In the genomic region with DNA sequence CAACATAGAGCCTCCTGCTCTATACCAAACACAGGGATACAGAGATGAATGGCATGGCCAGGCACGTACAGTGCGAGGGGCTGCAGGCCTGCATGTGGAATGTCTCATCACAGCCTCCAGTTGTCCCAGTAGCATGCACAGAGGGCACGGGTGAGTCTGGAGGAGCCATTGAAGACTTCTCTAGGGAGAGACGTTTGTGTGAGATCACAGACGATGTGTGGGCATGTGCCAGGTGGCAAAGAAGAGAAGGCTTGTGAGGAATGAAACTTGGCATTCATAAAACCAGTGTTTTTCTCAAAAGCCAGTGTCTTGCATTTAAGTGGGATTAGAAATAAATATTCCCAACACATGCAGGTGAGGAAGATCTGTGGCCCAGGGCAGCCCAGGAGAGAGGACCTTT, we compare ENCODE assay signal across 8 cellular contexts.
"Had no signal": no experiment of that assay in that cellular context is flagged by ENCODE, and none has a peak within 500 bp of the region (broad histone marks: within the 10 kb centered on the region; RNA-seq: fewer than 3 reads in every experiment).

No MANE protein-coding gene starts in this region.

- H3K4me3 ChIP-seq: K562 had no signal

- ATAC-seq: HepG2, K562 had no signal

- H3K9ac ChIP-seq: KMS-11 had no signal

- H3K4me2 ChIP-seq: KMS-11 had no signal

- H3K27ac ChIP-seq: HL-60, KMS-11 had no signal

- FAIRE-seq: HepG2, HTR-8/SVneo, K562 had no signal

- DNase-seq: IMR-90, KBM-7, KG1 had no signal
